ENCODE assay signal across 8 cellular contexts in the genomic region with DNA sequence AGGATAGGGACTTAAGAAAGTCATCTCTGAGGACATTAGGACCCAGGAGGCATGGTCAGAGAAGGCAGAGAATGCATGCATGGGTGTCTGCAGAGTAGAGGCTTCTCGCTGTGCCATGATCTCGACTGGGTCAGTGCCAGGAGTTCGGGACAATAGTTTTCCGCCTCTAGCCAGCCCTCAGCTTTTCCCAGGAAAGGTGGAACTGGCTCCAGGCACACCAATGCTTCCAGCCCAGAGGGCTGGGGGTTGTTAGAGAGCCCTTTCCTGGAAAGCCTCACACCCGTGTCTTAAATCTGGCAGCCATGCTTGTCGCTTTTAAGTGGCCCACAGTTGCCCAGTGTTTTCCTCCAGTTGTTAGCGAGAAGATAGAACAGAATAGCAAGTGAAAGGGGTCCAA.
DNase-seq lines count a peak whose midpoint lies in the region; ATAC-seq, FAIRE-seq and TF ChIP-seq lines count a peak whose summit lies in the region.

No MANE protein-coding gene starts in this region.

- peaks cover 12% of the 10 kb centered on the region for H3K9me3 Mint-ChIP-seq in stimulated activated naive CD8-positive, alpha-beta T cell treated with anti-CD3 and anti-CD28 coated beads, Interleukin-15, Interleukin-2, amounts not matched to agents 100 ng/mL and 50 ng/mL, for 24 hours

- H3K4me3 Mint-ChIP-seq in stimulated activated naive CD8-positive, alpha-beta T cell treated with anti-CD3 and anti-CD28 coated beads, Interleukin-15, Interleukin-2, amounts not matched to agents 100 ng/mL and 50 ng/mL, for 24 hours, result peak overlapping the region; percentile 91

- ATAC-seq in GM19351 (IDR thresholded peaks at IDR 0.05; ENCODE audit: unreplicated experiment), result peak; percentile 19
- peak; percentile 24 for ATAC-seq in HG03342 (IDR thresholded peaks at IDR 0.05; ENCODE audit: unreplicated experiment)

- H3K4me1 Mint-ChIP-seq in stimulated activated naive CD8-positive, alpha-beta T cell treated with anti-CD3 and anti-CD28 coated beads, Interleukin-15, Interleukin-2, amounts not matched to agents 100 ng/mL and 50 ng/mL, for 24 hours (ENCODE audit: low read depth), result peaks cover 69% of the 10 kb centered on the region

- peak overlapping the region; percentile 95 for H3K27ac Mint-ChIP-seq in stimulated activated naive CD8-positive, alpha-beta T cell treated with anti-CD3 and anti-CD28 coated beads, Interleukin-15, Interleukin-2, amounts not matched to agents 100 ng/mL and 50 ng/mL, for 24 hours

- no peak for FAIRE-seq in RCC 7860 (lab: Jason Lieb, UNC)

- H3K27me3 Mint-ChIP-seq in stimulated activated naive CD8-positive, alpha-beta T cell treated with anti-CD3 and anti-CD28 coated beads, Interleukin-15, Interleukin-2, amounts not matched to agents 100 ng/mL and 50 ng/mL, for 24 hours, result no peaks in the 10 kb centered on the region

- H3K36me3 Mint-ChIP-seq in stimulated activated naive CD8-positive, alpha-beta T cell treated with anti-CD3 and anti-CD28 coated beads, Interleukin-15, Interleukin-2, amounts not matched to agents 100 ng/mL and 50 ng/mL, for 24 hours (ENCODE audit: low read depth), result peaks cover 10% of the 10 kb centered on the region

- peak overlapping the region; percentile 48 for H3K4me3 ChIP-seq in fibroblast of the aortic adventitia (ENCODE audit: low read depth, low read length)

- peak; percentile 8 for DNase-seq in COLO829 (ENCODE audit: low spot score)
- DNase-seq in RCC 7860 (ENCODE audit: low spot score), result peak; percentile 32
- DNase-seq in fibroblast of the aortic adventitia (ENCODE audit: low read depth), result peak; percentile 1
- no peak for DNase-seq in anterior cingulate cortex (lab: John Stamatoyannopoulos, UW)
- DNase-seq in cerebellar nuclear complex (lab: John Stamatoyannopoulos, UW), result no peak

- no peak for TF ChIP-seq CTCF in fibroblast of the aortic adventitia (IDR thresholded peaks at IDR 0.05; ENCODE audit: insufficient read depth, low read length)

Comparison
In these comparisons a context has a peak if more than half of its experiments do, and no peak if none do; other contexts are left out.
1. DNase-seq: peak in COLO829 (single experiment), RCC 7860 (single experiment) and fibroblast of the aortic adventitia (single experiment); none in anterior cingulate cortex (0 of 58) and cerebellar nuclear complex (0 of 2).